In genomic region chrX:317424-318067, GRCh38 we compare ENCODE assay signal across 8 cellular contexts. TPM values are rescaled to one million over a fixed set of nuclear protein-coding genes. Genes with fewer than 3 reads are reported as not detected.
DNase-seq lines count a peak whose midpoint lies in the region; ATAC-seq lines count a peak whose summit lies in the region.

No MANE protein-coding gene starts in this region.

- ATAC-seq in GM21360 (IDR thresholded peaks at IDR 0.05; ENCODE audit: unreplicated experiment) (no peak), GM19397 (IDR thresholded peaks at IDR 0.05; ENCODE audit: unreplicated experiment) (no peak)

- H3K9me3 Mint-ChIP-seq in activated CD4-positive, alpha-beta T cell treated with anti-CD3 and anti-CD28 coated beads, Interleukin-2, amount 10 ng/mL, durations not matched to agents 24 days and 14 days = peaks cover 4% of the 10 kb centered on the region
- H3K9me3 Mint-ChIP-seq in activated naive CD8-positive, alpha-beta T cell treated with anti-CD3 and anti-CD28 coated beads for 36 hours = no peaks in the 10 kb centered on the region

- no peaks in the 10 kb centered on the region for H3K9me3 ChIP-seq in thymus (ENCODE audit: control insufficient read depth)

- peaks cover 2% of the 10 kb centered on the region for H3K27me3 Mint-ChIP-seq in activated CD4-positive, alpha-beta T cell treated with anti-CD3 and anti-CD28 coated beads, Interleukin-2, amount 10 ng/mL, durations not matched to agents 24 days and 14 days
- H3K27me3 Mint-ChIP-seq in activated naive CD8-positive, alpha-beta T cell treated with anti-CD3 and anti-CD28 coated beads for 36 hours = peaks cover 4% of the 10 kb centered on the region

- H3K36me3 Mint-ChIP-seq in activated CD4-positive, alpha-beta T cell treated with anti-CD3 and anti-CD28 coated beads, Interleukin-2, amount 10 ng/mL, durations not matched to agents 24 days and 14 days (ENCODE audit: low read depth) = peaks cover 18% of the 10 kb centered on the region
- H3K36me3 Mint-ChIP-seq in activated naive CD8-positive, alpha-beta T cell treated with anti-CD3 and anti-CD28 coated beads for 36 hours = peaks cover 15% of the 10 kb centered on the region

- intact Hi-C loops in activated CD4-positive, alpha-beta T cell treated with anti-CD3 and anti-CD28 coated beads, Interleukin-2, amount 10 ng/mL, durations not matched to agents 24 days and 14 days (cut with micrococcal nuclease) = loop anchor here (1.0 to 5.0 kb wide), 4 partner anchors 34 to 1135 kb away; partner anchors contain the start of genes ASMTL and SLC25A6

- H3K4me3 Mint-ChIP-seq in activated CD4-positive, alpha-beta T cell treated with anti-CD3 and anti-CD28 coated beads, Interleukin-2, amount 10 ng/mL, durations not matched to agents 24 days and 14 days = peak overlapping the region; percentile 96
- H3K4me3 Mint-ChIP-seq in activated naive CD8-positive, alpha-beta T cell treated with anti-CD3 and anti-CD28 coated beads for 36 hours = peak overlapping the region; percentile 87

- peak overlapping the region; percentile 99 for H3K4me3 ChIP-seq in thymus (ENCODE audit: low read length)

- H3K27ac Mint-ChIP-seq in activated CD4-positive, alpha-beta T cell treated with anti-CD3 and anti-CD28 coated beads, Interleukin-2, amount 10 ng/mL, durations not matched to agents 24 days and 14 days = peak overlapping the region; percentile 97
- peak overlapping the region; percentile 97 for H3K27ac Mint-ChIP-seq in activated naive CD8-positive, alpha-beta T cell treated with anti-CD3 and anti-CD28 coated beads for 36 hours

- no peaks in the 10 kb centered on the region for H3K27me3 ChIP-seq in layer of hippocampus (ENCODE audit: control insufficient read depth, insufficient read depth, low read length)
- no peaks in the 10 kb centered on the region for H3K27me3 ChIP-seq in thymus (ENCODE audit: control insufficient read depth, insufficient read depth)

- peaks cover 14% of the 10 kb centered on the region for H3K4me1 ChIP-seq in thymus (ENCODE audit: control insufficient read depth, insufficient read depth, low read length)

- peaks cover 42% of the 10 kb centered on the region for H3K36me3 ChIP-seq in thymus (ENCODE audit: control insufficient read depth, insufficient read depth)

- peak overlapping the region; percentile 96 for H3K27ac ChIP-seq in layer of hippocampus (ENCODE audit: low read depth, low read length)
- H3K27ac ChIP-seq in thymus (ENCODE audit: low read depth) = peak overlapping the region; percentile 53

- H3K4me1 Mint-ChIP-seq in activated CD4-positive, alpha-beta T cell treated with anti-CD3 and anti-CD28 coated beads, Interleukin-2, amount 10 ng/mL, durations not matched to agents 24 days and 14 days = peaks cover 13% of the 10 kb centered on the region
- peaks cover 11% of the 10 kb centered on the region for H3K4me1 Mint-ChIP-seq in activated naive CD8-positive, alpha-beta T cell treated with anti-CD3 and anti-CD28 coated beads for 36 hours

- WGBS in thymus = 64% methylated on average over 28 of the region's 28 CpGs

- DNase-seq in activated CD4-positive, alpha-beta T cell treated with anti-CD3 and anti-CD28 coated beads, Interleukin-2, amount 10 ng/mL, durations not matched to agents 24 days and 14 days = no peak
- no peak for DNase-seq in activated CD4-positive, alpha-beta T cell treated with anti-CD3 and anti-CD28 coated beads, Interleukin-2, amount 50 U/mL, for 1 hour
- no peak for DNase-seq in activated naive CD8-positive, alpha-beta T cell treated with anti-CD3 and anti-CD28 coated beads for 36 hours
- no peak for DNase-seq in C1 segment of cervical spinal cord (lab: John Stamatoyannopoulos, UW)

RNA-seq across cellular contexts. Expression of gene GTPBP6, which starts 1.1 kb away (rescaled TPM):
- total RNA-seq in activated CD4-positive, alpha-beta T cell treated with anti-CD3 and anti-CD28 coated beads, Interleukin-2, amount 10 ng/mL, durations not matched to agents 24 days and 14 days = 66.3 and 70.5 TPM in 2 replicates
- total RNA-seq in activated naive CD8-positive, alpha-beta T cell treated with anti-CD3 and anti-CD28 coated beads for 36 hours = 10 to 100 TPM; 70.5 to 71.7 TPM
- polyA plus RNA-seq in thymus = 64.9 TPM

RNA-seq across cellular contexts. Expression of gene PLCXD1, which starts 36.4 kb away (rescaled TPM):
- 66.0 and 68.7 TPM in 2 replicates for total RNA-seq in activated CD4-positive, alpha-beta T cell treated with anti-CD3 and anti-CD28 coated beads, Interleukin-2, amount 10 ng/mL, durations not matched to agents 24 days and 14 days
- total RNA-seq in activated naive CD8-positive, alpha-beta T cell treated with anti-CD3 and anti-CD28 coated beads for 36 hours = 10 to 100 TPM; 43.1 to 43.8 TPM
- polyA plus RNA-seq in thymus = 11.7 TPM
